18 cellular contexts compared by ENCODE assay signal in genomic region chr2:202933958-202934357, GRCh38.
"Had no signal": no experiment of that assay in that cellular context is flagged by ENCODE, and none has a peak within 500 bp of the region (broad histone marks: within the 10 kb centered on the region; RNA-seq: fewer than 3 reads in every experiment).

No MANE protein-coding gene starts in this region.

- H3K4me1 ChIP-seq: SJCRH30 had no signal

- H3K9me3 ChIP-seq: SJCRH30 had no signal

- H3K27ac ChIP-seq: SJCRH30 had no signal

- DNase-seq: IMR-90, Karpas-422, KG1, MM.1S, NCI-H1092 treated with DMSO at 0.1 percent for 48 hours, NCI-H1436, NCI-H187, NCI-H2029, NCI-H2081 treated with DMSO at 0.1 percent for 48 hours, NCI-H2171, NCI-H226, NCI-H446, NCI-H510A, NCI-H524 treated with DMSO at 0.1 percent for 48 hours, NCI-H69, NCI-H774, SHP77 treated with DMSO at 0.1 percent for 48 hours, SJCRH30 had no signal

- H3K27me3 ChIP-seq: SJCRH30 had no signal

- H3K4me3 ChIP-seq: SJCRH30 had no signal
